In genomic region chr1:94654031-94654430, GRCh38 we compare ENCODE assay signal across 14 cellular contexts.
A peak's percentile ranks its signal among the peaks of the same experiment; 100 is the strongest.
DNase-seq lines count a peak whose midpoint lies in the region; ATAC-seq and TF ChIP-seq lines count a peak whose summit lies in the region.
"Had no signal": no experiment of that assay in that cellular context is flagged by ENCODE, and none has a peak within 500 bp of the region (broad histone marks: within the 10 kb centered on the region; RNA-seq: fewer than 3 reads in every experiment).

No MANE protein-coding gene starts in this region.

- no peak overlapping the region for H3K4me3 ChIP-seq in right cardiac atrium (ENCODE audit: low read length)

- H3K9me3 ChIP-seq in right cardiac atrium (ENCODE audit: control insufficient read depth, low read length): no peaks in the 10 kb centered on the region

- intact Hi-C loops in right cardiac atrium (cut with DNase I): loop anchor here in 1 of 4 donors (10.0 kb wide), 1 partner anchor 131 kb away; no protein-coding TSS in a partner anchor

- no peaks in the 10 kb centered on the region for H3K36me3 Mint-ChIP-seq in type B pancreatic cell
- H3K36me3 Mint-ChIP-seq in activated CD4-positive, alpha-beta T cell treated with anti-CD3 and anti-CD28 coated beads, Interleukin-2, amount 10 ng/mL, durations not matched to agents 7 days and 5 days (ENCODE audit: low read depth): no peaks in the 10 kb centered on the region
- H3K36me3 Mint-ChIP-seq: brain had no signal

- POLR2A ChIA-PET in activated CD4-positive, alpha-beta T cell treated with anti-CD3 and anti-CD28 coated beads, Interleukin-2, amount 10 ng/mL, durations not matched to agents 7 days and 5 days (lab: Charles Lee): no interaction called here

- H3K27me3 ChIP-seq in right cardiac atrium (ENCODE audit: control insufficient read depth, insufficient read depth): no peaks in the 10 kb centered on the region

- no peaks in the 10 kb centered on the region for H3K27me3 Mint-ChIP-seq in type B pancreatic cell
- peaks cover under 1% of the 10 kb centered on the region for H3K27me3 Mint-ChIP-seq in activated CD4-positive, alpha-beta T cell treated with anti-CD3 and anti-CD28 coated beads, Interleukin-2, amount 10 ng/mL, durations not matched to agents 7 days and 5 days
- H3K27me3 Mint-ChIP-seq: brain had no signal

- peak overlapping the region; percentile 66 for H3K27ac Mint-ChIP-seq in type B pancreatic cell
- no peak overlapping the region for H3K27ac Mint-ChIP-seq in activated CD4-positive, alpha-beta T cell treated with anti-CD3 and anti-CD28 coated beads, Interleukin-2, amount 10 ng/mL, durations not matched to agents 7 days and 5 days
- H3K27ac Mint-ChIP-seq: brain had no signal

- CTCF ChIA-PET in activated CD4-positive, alpha-beta T cell treated with anti-CD3 and anti-CD28 coated beads, Interleukin-2, amount 10 ng/mL, durations not matched to agents 7 days and 5 days (lab: Charles Lee): no interaction called here

- ATAC-seq in right cardiac atrium: no peak
- no peak for ATAC-seq in HG02571 (IDR thresholded peaks at IDR 0.05; ENCODE audit: unreplicated experiment)

- H3K9me3 Mint-ChIP-seq in type B pancreatic cell: no peaks in the 10 kb centered on the region
- no peaks in the 10 kb centered on the region for H3K9me3 Mint-ChIP-seq in activated CD4-positive, alpha-beta T cell treated with anti-CD3 and anti-CD28 coated beads, Interleukin-2, amount 10 ng/mL, durations not matched to agents 7 days and 5 days
- H3K9me3 Mint-ChIP-seq: brain had no signal

- DNase-seq in NCI-H1417 (lab: John Stamatoyannopoulos, UW): peak in 2 of 3 experiments; percentile 27 to 72
- DNase-seq in NCI-H1417 treated with DMSO at 0.1 percent for 48 hours (lab: John Stamatoyannopoulos, UW): no peak
- peak; percentile 78 for DNase-seq in amniotic epithelial cell (ENCODE audit: low read depth)
- no peak for DNase-seq in right cardiac atrium
- DNase-seq in type B pancreatic cell (ENCODE audit: extremely low spot score, unreplicated experiment): no peak
- no peak for DNase-seq in D341Med (ENCODE audit: low spot score)
- no peak for DNase-seq in activated CD4-positive, alpha-beta T cell treated with anti-CD3 and anti-CD28 coated beads, Interleukin-2, amount 10 ng/mL, durations not matched to agents 7 days and 5 days
- DNase-seq: 8988T, activated T-cell treated with anti-CD3 and anti-CD28 coated beads for 4 hours, DMS79, KBM-7 had no signal

- H3K27ac ChIP-seq in right cardiac atrium (ENCODE audit: low read length): peak overlapping the region; percentile 12
- H3K27ac ChIP-seq: parathyroid adenoma had no signal

- H3K4me3 Mint-ChIP-seq in type B pancreatic cell: no peak overlapping the region
- H3K4me3 Mint-ChIP-seq in activated CD4-positive, alpha-beta T cell treated with anti-CD3 and anti-CD28 coated beads, Interleukin-2, amount 10 ng/mL, durations not matched to agents 7 days and 5 days: no peak overlapping the region
- H3K4me3 Mint-ChIP-seq: brain had no signal

- peaks cover 20% of the 10 kb centered on the region for H3K4me1 Mint-ChIP-seq in type B pancreatic cell (ENCODE audit: unreplicated experiment)
- no peaks in the 10 kb centered on the region for H3K4me1 Mint-ChIP-seq in activated CD4-positive, alpha-beta T cell treated with anti-CD3 and anti-CD28 coated beads, Interleukin-2, amount 10 ng/mL, durations not matched to agents 7 days and 5 days
- H3K4me1 Mint-ChIP-seq: brain had no signal

- no peak for TF ChIP-seq CTCF in type B pancreatic cell (conservative IDR thresholded peaks at IDR 0.05)

- WGBS in right cardiac atrium: 45% methylated on average over 1 of the region's 1 CpG

- H3K4me1 ChIP-seq in right cardiac atrium (ENCODE audit: control insufficient read depth, insufficient read depth, low read length): peaks cover 4% of the 10 kb centered on the region
- H3K4me1 ChIP-seq: parathyroid adenoma had no signal

Comparison
In these comparisons a context has a peak if more than half of its experiments do, and no peak if none do; other contexts are left out.
1. DNase-seq: peak in NCI-H1417 (2 of 3) and amniotic epithelial cell (single experiment); none in NCI-H1417 treated with DMSO at 0.1 percent for 48 hours (single experiment), right cardiac atrium (0 of 3), type B pancreatic cell (single experiment), D341Med (single experiment) and activated CD4-positive, alpha-beta T cell treated with anti-CD3 and anti-CD28 coated beads, Interleukin-2, amount 10 ng/mL, durations not matched to agents 7 days and 5 days (single experiment).